13 cellular contexts compared by ENCODE assay signal in the genomic region with DNA sequence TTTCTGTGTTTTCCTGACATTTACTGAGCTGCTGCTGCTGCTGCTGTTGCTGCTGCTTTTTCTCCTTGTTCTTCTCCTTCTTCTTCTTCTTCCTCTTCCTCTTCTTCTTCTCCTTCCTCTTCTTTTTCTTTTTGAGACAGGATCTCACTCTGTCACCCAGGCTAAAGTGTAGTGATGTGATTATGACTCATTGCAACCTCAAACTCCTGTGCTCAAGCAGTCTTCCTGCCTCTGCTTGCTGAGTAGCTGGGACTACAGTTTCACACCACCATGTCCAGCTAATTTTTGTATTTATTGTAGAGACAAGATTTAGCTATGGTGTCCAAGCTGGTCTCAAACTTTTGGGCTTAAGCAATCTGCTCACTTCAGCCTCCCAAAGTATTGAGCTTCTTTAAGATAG.
A peak's percentile ranks its signal among the peaks of the same experiment; 100 is the strongest.
DNase-seq lines count a peak whose midpoint lies in the region; ATAC-seq and TF ChIP-seq lines count a peak whose summit lies in the region.
"Had no signal": no experiment of that assay in that cellular context is flagged by ENCODE, and none has a peak within 500 bp of the region (broad histone marks: within the 10 kb centered on the region; RNA-seq: fewer than 3 reads in every experiment).

No MANE protein-coding gene starts in this region.

- no peaks in the 10 kb centered on the region for H3K36me3 Mint-ChIP-seq in Calu3 (ENCODE audit: insufficient read depth, unreplicated experiment)

- no peaks in the 10 kb centered on the region for H3K9me3 Mint-ChIP-seq in Calu3 (ENCODE audit: low read depth, unreplicated experiment)

- no TSS peak for BruUV-seq in Calu3 (replicated peaks; lab: Mats Ljungman, UMichigan)

- no peaks in the 10 kb centered on the region for H3K27me3 Mint-ChIP-seq in Calu3 (ENCODE audit: unreplicated experiment)

- peaks cover 10% of the 10 kb centered on the region for H3K9me3 ChIP-seq in MG63

- peak; percentile 13 for DNase-seq in Calu3
- DNase-seq in MG63 = peak; percentile 42
- peak; percentile 32 for DNase-seq in epithelial cell of proximal tubule (ENCODE audit: low read depth)
- no peak for DNase-seq in inferior parietal cortex (ENCODE audit: extremely low spot score)
- DNase-seq in KG1 (lab: John Stamatoyannopoulos, UW) = no peak
- no peak for DNase-seq in NCI-H345 treated with DMSO at 0.1 percent for 48 hours (lab: John Stamatoyannopoulos, UW; ENCODE audit: unreplicated experiment)
- no peak for DNase-seq in NCI-H510A treated with DMSO at 0.1 percent for 48 hours (lab: John Stamatoyannopoulos, UW)
- DNase-seq: DND-41; endodermal cell; SHP77; stimulated activated CD4-positive, alpha-beta T cell treated with anti-CD3 and anti-CD28 coated beads, Interleukin-2, amount 100 ng/mL, for 48 hours had no signal

- TF ChIP-seq CTCF in Calu3 (IDR thresholded peaks at IDR 0.05; ENCODE audit: unreplicated experiment) = no peak
- no peak for TF ChIP-seq CTCF in epithelial cell of proximal tubule (conservative IDR thresholded peaks at IDR 0.05; ENCODE audit: low read depth, low read length)

- no peaks in the 10 kb centered on the region for H3K36me3 ChIP-seq in MG63

- peak; percentile 56 for ATAC-seq in GM21825 (IDR thresholded peaks at IDR 0.05; ENCODE audit: unreplicated experiment)
- ATAC-seq: K562 had no signal

- H3K4me1 Mint-ChIP-seq in Calu3 (ENCODE audit: low read depth, unreplicated experiment) = peaks cover 31% of the 10 kb centered on the region
- H3K4me1 Mint-ChIP-seq: endodermal cell had no signal

- no peak overlapping the region for H3K4me3 Mint-ChIP-seq in Calu3 (ENCODE audit: low read depth, unreplicated experiment)
- H3K4me3 Mint-ChIP-seq: endodermal cell had no signal

- H3K4me3 ChIP-seq in MG63 (no peak overlapping the region), epithelial cell of proximal tubule (ENCODE audit: low read depth, low read length) (no peak overlapping the region)
- H3K4me3 ChIP-seq: K562 had no signal

- intact Hi-C loops in Calu3 (cut with micrococcal nuclease; ENCODE audit: unreplicated experiment) = no loop called here

- no peak overlapping the region for H3K27ac Mint-ChIP-seq in Calu3 (ENCODE audit: unreplicated experiment)
- H3K27ac Mint-ChIP-seq: endodermal cell had no signal

- H3K27me3 ChIP-seq in MG63 = no peaks in the 10 kb centered on the region

- CTCF ChIA-PET in Calu3 (lab: Charles Lee) = interaction anchor here (0.6 kb wide), 1 partner anchor 476 kb away, joined by 3 read pairs; no protein-coding TSS in a partner anchor

Comparison
In these comparisons a context has a peak if more than half of its experiments do, and no peak if none do; other contexts are left out.
1. DNase-seq: peak in Calu3 (single experiment), MG63 (single experiment) and epithelial cell of proximal tubule (single experiment); none in inferior parietal cortex (single experiment), KG1 (single experiment), NCI-H345 treated with DMSO at 0.1 percent for 48 hours (single experiment) and NCI-H510A treated with DMSO at 0.1 percent for 48 hours (single experiment).